8 cellular contexts compared by ENCODE assay signal in the genomic region with DNA sequence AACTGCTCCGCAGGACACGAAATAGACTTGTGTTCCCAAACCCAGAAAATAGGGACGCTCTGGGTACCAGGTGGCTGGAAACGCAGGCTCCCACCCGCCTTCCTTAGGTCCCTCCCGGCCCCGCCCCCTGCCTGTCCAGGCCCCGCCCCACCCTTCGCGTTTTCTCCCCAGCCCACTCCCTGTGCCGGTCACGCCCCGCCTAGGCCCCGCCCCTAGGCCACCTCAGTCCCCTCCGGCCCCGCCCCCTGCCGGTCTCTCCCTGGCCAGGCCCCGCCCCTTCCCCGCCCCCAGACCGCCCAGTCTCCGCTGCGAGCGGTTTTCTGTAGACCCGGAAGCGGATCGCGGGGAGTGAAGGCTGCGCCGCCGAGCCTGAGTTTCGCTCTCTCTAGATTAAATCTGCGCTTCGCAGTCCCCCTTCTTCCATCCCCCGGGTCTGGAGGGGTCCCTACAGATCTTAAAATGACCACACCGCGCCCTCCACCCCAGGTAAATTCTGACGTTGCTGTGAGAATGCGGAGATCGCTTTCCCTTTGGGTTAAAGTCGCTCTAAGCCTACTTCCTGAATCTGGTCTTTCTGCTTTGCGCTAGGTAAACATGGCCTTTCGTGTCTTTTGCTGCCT. TPM values are rescaled to one million over a fixed set of nuclear protein-coding genes. Genes with fewer than 3 reads are reported as not detected.
DNase-seq lines count a peak whose midpoint lies in the region; ATAC-seq and TF ChIP-seq lines count a peak whose summit lies in the region.

No MANE protein-coding gene starts in this region.

- intact Hi-C loops in left ventricle myocardium superior (cut with micrococcal nuclease) (no loop called here), posterior cingulate gyrus (cut with DNase I) (loop anchor here (5.0 to 10.0 kb wide), 4 partner anchors 138 to 550 kb away; partner anchors contain the start of gene ZNF845)

- peak overlapping the region; percentile 50 to 92 (median 66) for H3K4me3 ChIP-seq in tibial nerve

- 1 to 2% methylated on average over 21 to 28 of the region's 42 CpGs for WGBS in tibial nerve, 2 donors

- peak; percentile 96 for ATAC-seq in left ventricle myocardium superior
- no peak for ATAC-seq in HG03571 (IDR thresholded peaks at IDR 0.05; ENCODE audit: unreplicated experiment)

- peak in 1 of 5 experiments; percentile 10 for TF ChIP-seq CTCF in tibial nerve (IDR thresholded peaks at IDR 0.05)

- no peaks in the 10 kb centered on the region for H3K4me1 ChIP-seq in ES-I3 (ENCODE audit: insufficient read depth, low read length)
- H3K4me1 ChIP-seq in tibial nerve, result peaks cover 0 to 34% (median 2%) of the 10 kb centered on the region in 4 donors

- H3K27ac ChIP-seq in tibial nerve, result peak overlapping the region; percentile 26 to 91 (median 80)

- H3K9ac ChIP-seq in ES-I3 (ENCODE audit: low read depth, low read length), result peak overlapping the region; percentile 88

- H3K9me3 ChIP-seq in ES-I3 (ENCODE audit: control insufficient read depth, insufficient read depth, low read length) (peaks cover 4% of the 10 kb centered on the region; the same call in 1 of the 2 replicates), tibial nerve (peaks cover 0 to 39% (median 7%) of the 10 kb centered on the region in 4 donors)

- DNase-seq in KG1 (lab: John Stamatoyannopoulos, UW) (peak; percentile 92), T follicular helper cell (ENCODE audit: low read depth) (peak; percentile 89), amygdala (lab: John Stamatoyannopoulos, UW) (peak; percentile 55 to 98 (median 92)), left ventricle myocardium superior (peak; percentile 99), posterior cingulate gyrus (peak; percentile 89 to 99 (median 96)), tibial nerve (ENCODE audit: low spot score in 2 of 2) (peak; percentile 95 to 96)

- no peaks in the 10 kb centered on the region for H3K27me3 ChIP-seq in tibial nerve

- TF ChIP-seq POLR2A in tibial nerve (IDR thresholded peaks at IDR 0.05), result peak; percentile 31 to 67

- H3K36me3 ChIP-seq in ES-I3 (ENCODE audit: insufficient read depth, low read length) (no peaks in the 10 kb centered on the region), tibial nerve (peaks cover 0 to 40% (median 0%) of the 10 kb centered on the region in 3 donors)

- peak; percentile 63 to 81 for TF ChIP-seq EP300 in tibial nerve (IDR thresholded peaks at IDR 0.05)

RNA-seq across cellular contexts. Expression of gene ZNF665, which starts 3.7 kb away (rescaled TPM):
- total RNA-seq in left ventricle myocardium superior (0.64 TPM), tibial nerve (10 to 100 TPM in 1 of 4 donors, 1 to 10 TPM in 3; 5.4 to 19.6 (median 6.1) TPM)

RNA-seq across cellular contexts. Expression of gene ZNF347, which starts 38.0 kb away (rescaled TPM):
- total RNA-seq in left ventricle myocardium superior, result 6.6 TPM
- 10 to 100 TPM; 13.1 to 21.9 (median 16.2) TPM for total RNA-seq in tibial nerve

RNA-seq across cellular contexts. Expression of gene ZNF677, which starts 57.8 kb away (rescaled TPM):
- total RNA-seq in left ventricle myocardium superior (22.9 TPM), tibial nerve (10 to 100 TPM; 15.1 to 28.2 (median 20.3) TPM)
